ENCODE assay signal across 14 cellular contexts in genomic region chr1:6181347-6181770, GRCh38. TPM values are rescaled to one million over a fixed set of nuclear protein-coding genes. Genes with fewer than 3 reads are reported as not detected.
DNase-seq lines count a peak whose midpoint lies in the region; ATAC-seq, FAIRE-seq and TF ChIP-seq lines count a peak whose summit lies in the region.
"Had no signal": no experiment of that assay in that cellular context is flagged by ENCODE, and none has a peak within 500 bp of the region (broad histone marks: within the 10 kb centered on the region; RNA-seq: fewer than 3 reads in every experiment).

No MANE protein-coding gene starts in this region.

- no peak overlapping the region for H2AK5ac ChIP-seq in H1 (ENCODE audit: low read depth, low read length)

- H3K4ac ChIP-seq in H1 (replicated peaks; ENCODE audit: insufficient read length, low read depth, low read length): no peak overlapping the region

- no peak overlapping the region for H2BK120ac ChIP-seq in H1 (replicated peaks; ENCODE audit: low read depth, low read length)

- no peak overlapping the region for H3K14ac ChIP-seq in H1 (ENCODE audit: insufficient read length)

- 0 out of 2 replicates have a peak overlapping the region, but pooled peaks have one; percentile 13 for H3K18ac ChIP-seq in H1 (ENCODE audit: extremely low read depth, low read length)

- H3K56ac ChIP-seq in H1 (replicated peaks; ENCODE audit: insufficient read length, low read depth, low read length): no peak overlapping the region

- DNase-seq in NCI-H2227 treated with DMSO at 0.1 percent for 48 hours (lab: John Stamatoyannopoulos, UW) (peak; percentile 3), NCI-H2227 (lab: John Stamatoyannopoulos, UW; ENCODE audit: unreplicated experiment) (no peak), H1 (ENCODE audit: low read depth in 1 of 2, low spot score in 2 of 2) (peak in 1 of 2 experiments; percentile 66), ovary (peak; percentile 40 to 57 (median 51))
- DNase-seq: GF-D8; KG1; SHP77 treated with DMSO at 0.1 percent for 48 hours; stimulated activated CD4-positive, alpha-beta T cell treated with anti-CD3 and anti-CD28 coated beads, Interleukin-2, amount 100 ng/mL, for 24 hours had no signal

- POLR2A ChIA-PET in H1 (lab: Charles Lee; ENCODE audit: partially characterized antibody): interaction anchor here (0.8 to 6.0 kb wide), 6 partner anchors 9 to 233 kb away, joined by 3 to 50 read pairs (median 3); partner anchors contain the start of gene RPL22

- no peak for TF ChIP-seq POLR2A in H1 (IDR thresholded peaks at IDR 0.05; ENCODE audit: control extremely low read depth in 1 of 2, low read depth in 2 of 2, low read length in 2 of 2)
- TF ChIP-seq POLR2A in ovary (IDR thresholded peaks at IDR 0.05): no peak

- no peak overlapping the region for H4K5ac ChIP-seq in H1 (ENCODE audit: insufficient read length, low read depth, low read length)

- H3K4me3 ChIP-seq in HUES64 (ENCODE audit: low read length): peak overlapping the region; percentile 35; the same call in 1 of the 2 replicates
- peak overlapping the region in 3 of 4 experiments; percentile 20 to 55 (median 32); a peak in 3 of 8 replicates for H3K4me3 ChIP-seq in H1 (ENCODE audit: extremely low read depth in 1 of 4, insufficient read depth in 2 of 4, low read depth in 3 of 4, low read length in 4 of 4)
- no peak overlapping the region for H3K4me3 ChIP-seq in ovary
- H3K4me3 ChIP-seq: A549 had no signal

- H3K23ac ChIP-seq in H1 (ENCODE audit: insufficient read length): no peak overlapping the region

- no peak overlapping the region for H3K27ac ChIP-seq in HUES64 (ENCODE audit: low read depth, low read length)
- no peak overlapping the region for H3K27ac ChIP-seq in H1 (ENCODE audit: low read depth, low read length)
- H3K27ac ChIP-seq in ovary: no peak overlapping the region
- H3K27ac ChIP-seq: A549 had no signal

- no peak overlapping the region; the same call in 1 of the 2 replicates for H2BK15ac ChIP-seq in H1 (ENCODE audit: low read length)

- H3K23me2 ChIP-seq in H1 (ENCODE audit: low read depth, low read length): peaks cover 3% of the 10 kb centered on the region; the same call in 1 of the 2 replicates

- CTCF ChIA-PET in H1 (lab: Charles Lee; ENCODE audit: partially characterized antibody): interaction anchor here (0.6 to 2.4 kb wide), 7 partner anchors 9 to 129 kb away, joined by 3 to 9 read pairs (median 4); partner anchors contain the start of gene RNF207

- peak overlapping the region; percentile 42 to 80; a peak in 3 of 4 replicates for H3K4me2 ChIP-seq in H1 (ENCODE audit: insufficient read depth in 1 of 2, low read depth in 2 of 2, low read length in 2 of 2)
- H3K4me2 ChIP-seq: A549 had no signal

- ATAC-seq in HG03469 (IDR thresholded peaks at IDR 0.05; ENCODE audit: unreplicated experiment) (no peak), GM21360 (IDR thresholded peaks at IDR 0.05; ENCODE audit: unreplicated experiment) (no peak), HG03025 (IDR thresholded peaks at IDR 0.05; ENCODE audit: low FRiP score, unreplicated experiment) (no peak)

- FAIRE-seq in H1 (lab: Jason Lieb, UNC): no peak
- FAIRE-seq: A549 had no signal

- H4K8ac ChIP-seq in H1 (ENCODE audit: extremely low read depth, insufficient read depth, low read length): 0 out of 2 replicates have a peak overlapping the region, but pooled peaks have one; percentile 6

- intact Hi-C loops in ovary (cut with DNase I): no loop called here

- H2BK12ac ChIP-seq in H1 (ENCODE audit: low read depth, low read length): no peak overlapping the region

- H3K9ac ChIP-seq in HUES64 (ENCODE audit: low read depth, low read length) (no peak overlapping the region), H1 (replicated peaks in 1 of 4; ENCODE audit: extremely low read depth in 1 of 4, low read depth in 3 of 4, low read length in 3 of 4) (no peak overlapping the region)

- WGBS in HUES64: 36% methylated on average over 10 of the region's 10 CpGs
- 44% methylated on average over 10 of the region's 10 CpGs; no CpG with 5 or more reads in 1 of the 2 experiments for WGBS in H1 (ENCODE audit: extremely low coverage in 1 of 2, insufficient coverage in 1 of 2, insufficient read length in 1 of 2, insufficient replicate concordance in 2 of 2, low coverage in 1 of 2, low lambda C conversion rate in 2 of 2, missing lambda C conversion rate in 1 of 2), 2 experiments
- 4 to 8% (median 6%) methylated on average over 10 of the region's 10 CpGs for WGBS in ovary, 3 donors

- H3K79me1 ChIP-seq in H1 (ENCODE audit: low read depth, low read length): no peaks in the 10 kb centered on the region; the same call in 1 of the 2 replicates

- H4K20me1 ChIP-seq in H1 (replicated peaks in 1 of 2; ENCODE audit: control insufficient read depth in 1 of 2, insufficient read depth in 2 of 2, low read length in 2 of 2): peaks cover 4 to 19% of the 10 kb centered on the region in 2 experiments

- H3K4me1 ChIP-seq in HUES64 (ENCODE audit: insufficient read depth, low read length): peaks cover 17% of the 10 kb centered on the region; the same call in 1 of the 2 replicates
- H3K4me1 ChIP-seq in H1 (replicated peaks in 1 of 4; ENCODE audit: control insufficient read depth in 3 of 4, insufficient read depth in 4 of 4, low read length in 3 of 4): peaks cover 8 to 14% (median 10%) of the 10 kb centered on the region in 4 experiments
- peaks cover 2% of the 10 kb centered on the region for H3K4me1 ChIP-seq in ovary (ENCODE audit: insufficient read depth)

- H3K79me2 ChIP-seq in H1 (ENCODE audit: control insufficient read depth in 1 of 2, insufficient read depth in 2 of 2, low read length in 2 of 2): peaks cover 0 to 2% of the 10 kb centered on the region in 2 experiments; a peak in 1 of 4 replicates

- TF ChIP-seq RAD21 in H1 (IDR thresholded peaks at IDR 0.05 in 1 of 2, conservative IDR thresholded peaks at IDR 0.05 in 1 of 2; ENCODE audit: low read depth in 2 of 2, low read length in 2 of 2): no peak

- H3K36me3 ChIP-seq in HUES64 (ENCODE audit: insufficient read depth, low read length): peaks cover 19% of the 10 kb centered on the region
- H3K36me3 ChIP-seq in H1 (ENCODE audit: control insufficient read depth in 2 of 4, insufficient read depth in 4 of 4, low read length in 3 of 4): peaks cover 5 to 14% (median 5%) of the 10 kb centered on the region in 4 experiments; a peak in 4 of 8 replicates
- no peaks in the 10 kb centered on the region for H3K36me3 ChIP-seq in ovary

- H3K27me3 ChIP-seq in HUES64 (ENCODE audit: insufficient read depth, low read length) (peaks cover 58% of the 10 kb centered on the region), H1 (replicated peaks in 1 of 4; ENCODE audit: control insufficient read depth in 3 of 4, extremely low read depth in 1 of 4, insufficient read depth in 3 of 4, low read length in 3 of 4) (peaks cover 19 to 56% (median 46%) of the 10 kb centered on the region in 4 experiments), ovary (no peaks in the 10 kb centered on the region)

- no peak overlapping the region for H2AFZ ChIP-seq in H1 (ENCODE audit: low read length)

- H4K91ac ChIP-seq in H1 (replicated peaks; ENCODE audit: insufficient read length, low read length): no peak overlapping the region

- no peaks in the 10 kb centered on the region for H3K9me3 ChIP-seq in HUES64 (ENCODE audit: insufficient read depth, low read depth, low read length)
- H3K9me3 ChIP-seq in H1 (ENCODE audit: insufficient read depth in 2 of 2, low read depth in 1 of 2, low read length in 1 of 2): no peaks in the 10 kb centered on the region
- no peaks in the 10 kb centered on the region for H3K9me3 ChIP-seq in ovary
- H3K9me3 ChIP-seq: A549 had no signal

- H2BK5ac ChIP-seq in H1 (ENCODE audit: low read depth, low read length): no peak overlapping the region

- no peak overlapping the region for H2BK20ac ChIP-seq in H1 (ENCODE audit: low read length)

- no peak for TF ChIP-seq CTCF in H1 (IDR thresholded peaks at IDR 0.05; ENCODE audit: control extremely low read depth in 1 of 3, insufficient read depth in 1 of 3, low read depth in 1 of 3, low read length in 3 of 3)
- no peak for TF ChIP-seq CTCF in ovary (IDR thresholded peaks at IDR 0.05)

- TF ChIP-seq EP300 in H1 (IDR thresholded peaks at IDR 0.05; ENCODE audit: borderline replicate concordance in 1 of 2, low read depth in 2 of 2, low read length in 2 of 2) (no peak), ovary (IDR thresholded peaks at IDR 0.05) (no peak)

RNA-seq across cellular contexts. Expression of gene CHD5, which starts 1.2 kb away (rescaled TPM):
- 0.25 TPM for polyA plus RNA-seq in HUES64 (2013, experiment 1 of 2)
- polyA plus RNA-seq in HUES64 (2013, experiment 2 of 2): 0.89 TPM
- 0.94 and 1.8 TPM in 2 replicates for total RNA-seq in H1 (2021; fragmentation: NEBNext Ultra II Directional; extraction: Animal tissue kit (Norgen Biotek cat#: 25700))
- polyA plus RNA-seq in H1 (2011; rRNA removed) (0.42 and 0.58 TPM in 2 replicates), ovary (under 1 TPM; 0.12 to 0.29 TPM)
- polyA plus RNA-seq in H1 (2011; cell fraction: cytosol; rRNA removed): 0.48 TPM
- 3.5 TPM for polyA plus RNA-seq in H1 (2011; cell fraction: nucleus; rRNA removed)
- 0.48 to 1.5 TPM (median 0.97 TPM) in 4 replicates for polyA plus RNA-seq in H1 (2012, experiment 1 of 2)
- polyA plus RNA-seq in H1 (2012, experiment 2 of 2): 0.43 TPM
- polyA plus RNA-seq in H1 (2013, experiment 1 of 2): 0.77 TPM
- polyA plus RNA-seq in H1 (2013, experiment 2 of 2): 0.31 TPM
- 0.47 and 0.80 TPM in 2 replicates for polyA minus RNA-seq in H1 (2011; rRNA and poly(A)+ RNA removed)
- 0.37 TPM for polyA minus RNA-seq in H1 (2011; cell fraction: cytosol; rRNA and poly(A)+ RNA removed)
- 0.90 TPM for polyA minus RNA-seq in H1 (2011; cell fraction: nucleus; rRNA and poly(A)+ RNA removed)
- total RNA-seq in ovary: under 1 TPM; under 0.01 to 0.54 (median 0.23) TPM
- polyA plus RNA-seq: liver had no signal

RNA-seq across cellular contexts. Expression of gene RPL22, which starts 18.0 kb away (rescaled TPM):
- 320 TPM for polyA plus RNA-seq in HUES64 (2013, experiment 1 of 2)
- polyA plus RNA-seq in HUES64 (2013, experiment 2 of 2): 370 TPM
- 521 and 545 TPM in 2 replicates for total RNA-seq in H1 (2021; fragmentation: NEBNext Ultra II Directional; extraction: Animal tissue kit (Norgen Biotek cat#: 25700))
- polyA plus RNA-seq in H1 (2011; rRNA removed) (66.8 and 133 TPM in 2 replicates), ovary (1,000 to 10,000 TPM in 1 of 2 donors, 100 to 1,000 TPM in 1; 619 to 2,062 TPM)
- polyA plus RNA-seq in H1 (2011; cell fraction: cytosol; rRNA removed): 234 TPM
- polyA plus RNA-seq in H1 (2011; cell fraction: nucleus; rRNA removed): 28.4 TPM
- polyA plus RNA-seq in H1 (2012, experiment 1 of 2): 870 to 2,565 TPM (median 1,339 TPM) in 4 replicates
- 330 TPM for polyA plus RNA-seq in H1 (2012, experiment 2 of 2)
- polyA plus RNA-seq in H1 (2013, experiment 1 of 2): 1,194 TPM
- polyA plus RNA-seq in H1 (2013, experiment 2 of 2): 1,207 TPM
- polyA minus RNA-seq in H1 (2011; rRNA and poly(A)+ RNA removed): 27.6 and 29.8 TPM in 2 replicates
- 49.7 TPM for polyA minus RNA-seq in H1 (2011; cell fraction: cytosol; rRNA and poly(A)+ RNA removed)
- polyA minus RNA-seq in H1 (2011; cell fraction: nucleus; rRNA and poly(A)+ RNA removed): 47.9 TPM
- 1,000 to 10,000 TPM in 1 of 7 donors, 100 to 1,000 TPM in 6; 379 to 1,097 (median 715) TPM for total RNA-seq in ovary

RNA-seq across cellular contexts. Expression of gene RNF207, which starts 24.6 kb away (rescaled TPM):
- 0.80 TPM for polyA plus RNA-seq in HUES64 (2013, experiment 1 of 2)
- 2.5 TPM for polyA plus RNA-seq in HUES64 (2013, experiment 2 of 2)
- total RNA-seq in H1 (2021; fragmentation: NEBNext Ultra II Directional; extraction: Animal tissue kit (Norgen Biotek cat#: 25700)): 3.9 and 4.2 TPM in 2 replicates
- polyA plus RNA-seq in H1 (2011; rRNA removed) (5.4 and 15.9 TPM in 2 replicates), ovary (1 to 10 TPM; 2.0 to 3.0 TPM)
- polyA plus RNA-seq in H1 (2011; cell fraction: cytosol; rRNA removed): 9.2 TPM
- polyA plus RNA-seq in H1 (2011; cell fraction: nucleus; rRNA removed): 47.4 TPM
- 2.6 to 5.0 TPM (median 3.8 TPM) in 4 replicates for polyA plus RNA-seq in H1 (2012, experiment 1 of 2)
- 2.8 TPM for polyA plus RNA-seq in H1 (2012, experiment 2 of 2)
- 4.3 TPM for polyA plus RNA-seq in H1 (2013, experiment 1 of 2)
- 3.0 TPM for polyA plus RNA-seq in H1 (2013, experiment 2 of 2)
- polyA minus RNA-seq in H1 (2011; rRNA and poly(A)+ RNA removed): 4.7 and 6.1 TPM in 2 replicates
- polyA minus RNA-seq in H1 (2011; cell fraction: cytosol; rRNA and poly(A)+ RNA removed): 5.7 TPM
- polyA minus RNA-seq in H1 (2011; cell fraction: nucleus; rRNA and poly(A)+ RNA removed): 17.2 TPM
- 10 to 100 TPM in 2 of 7 donors, 1 to 10 TPM in 5; 2.3 to 24.4 (median 7.8) TPM for total RNA-seq in ovary

RNA-seq across cellular contexts. Expression of gene ICMT, which starts 54.4 kb away (rescaled TPM):
- 95.1 TPM for polyA plus RNA-seq in HUES64 (2013, experiment 1 of 2)
- 86.5 TPM for polyA plus RNA-seq in HUES64 (2013, experiment 2 of 2)
- 105 and 106 TPM in 2 replicates for total RNA-seq in H1 (2021; fragmentation: NEBNext Ultra II Directional; extraction: Animal tissue kit (Norgen Biotek cat#: 25700))
- polyA plus RNA-seq in H1 (2011; rRNA removed) (67.4 and 68.4 TPM in 2 replicates), ovary (10 to 100 TPM; 14.8 to 57.9 TPM)
- polyA plus RNA-seq in H1 (2011; cell fraction: cytosol; rRNA removed): 70.0 TPM
- polyA plus RNA-seq in H1 (2011; cell fraction: nucleus; rRNA removed): 53.5 TPM
- 72.0 to 85.5 TPM (median 82.2 TPM) in 4 replicates for polyA plus RNA-seq in H1 (2012, experiment 1 of 2)
- 66.0 TPM for polyA plus RNA-seq in H1 (2012, experiment 2 of 2)
- 80.2 TPM for polyA plus RNA-seq in H1 (2013, experiment 1 of 2)
- 101 TPM for polyA plus RNA-seq in H1 (2013, experiment 2 of 2)
- polyA minus RNA-seq in H1 (2011; rRNA and poly(A)+ RNA removed): 101 and 111 TPM in 2 replicates
- 77.6 TPM for polyA minus RNA-seq in H1 (2011; cell fraction: cytosol; rRNA and poly(A)+ RNA removed)
- 47.2 TPM for polyA minus RNA-seq in H1 (2011; cell fraction: nucleus; rRNA and poly(A)+ RNA removed)
- 10 to 100 TPM; 13.2 to 39.3 (median 29.9) TPM for total RNA-seq in ovary
